ENCODE assay signal across 22 cellular contexts in the genomic region with DNA sequence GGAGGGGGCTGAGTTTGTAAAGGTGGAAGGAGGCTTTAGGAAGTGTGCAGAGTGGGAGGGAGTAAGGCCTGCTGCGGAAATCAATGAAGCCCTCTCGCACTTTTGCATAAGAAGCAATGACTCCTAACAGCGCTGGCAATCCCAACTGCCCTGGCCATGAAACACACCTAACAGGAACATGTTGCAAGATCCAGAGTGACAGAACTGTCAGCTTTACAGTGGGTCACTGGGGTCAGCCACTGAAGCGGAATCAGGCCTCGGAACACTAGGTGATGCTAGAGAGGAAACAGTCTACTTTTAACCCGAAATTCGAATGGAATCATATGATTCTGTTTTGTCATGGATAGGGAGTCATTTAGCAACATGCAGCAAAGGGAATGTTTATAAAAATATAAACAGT. TPM values are rescaled to one million over a fixed set of nuclear protein-coding genes. Genes with fewer than 3 reads are reported as not detected.
DNase-seq lines count a peak whose midpoint lies in the region; ATAC-seq and TF ChIP-seq lines count a peak whose summit lies in the region.
"Had no signal": no experiment of that assay in that cellular context is flagged by ENCODE, and none has a peak within 500 bp of the region (broad histone marks: within the 10 kb centered on the region; RNA-seq: fewer than 3 reads in every experiment).

No MANE protein-coding gene starts in this region.

- H3K27ac ChIP-seq in endodermal cell (ENCODE audit: low read depth, low read length) = no peak overlapping the region
- H3K27ac ChIP-seq in right lobe of liver = no peak overlapping the region
- H3K27ac ChIP-seq in tibial nerve = no peak overlapping the region
- no peak overlapping the region for H3K27ac ChIP-seq in adrenal gland
- H3K27ac ChIP-seq: 22Rv1, BLaER1, C4-2B, GM23248 had no signal

- peaks cover 3% of the 10 kb centered on the region for H3K4me1 Mint-ChIP-seq in endodermal cell
- H3K4me1 Mint-ChIP-seq: B cell; CD4-positive, CD25-positive, alpha-beta regulatory T cell had no signal

- TF ChIP-seq EP300 in tibial nerve (IDR thresholded peaks at IDR 0.05) = no peak

- no peaks in the 10 kb centered on the region for H3K9me3 Mint-ChIP-seq in endodermal cell
- H3K9me3 Mint-ChIP-seq: CD8-positive, alpha-beta T cell; H9 had no signal

- in situ Hi-C loops in G401 (cut with HindIII; ENCODE audit: low sequenced_read_pairs) = no loop called here

- no peak overlapping the region for H3K4me3 Mint-ChIP-seq in endodermal cell
- H3K4me3 Mint-ChIP-seq: B cell; CD4-positive, CD25-positive, alpha-beta regulatory T cell; CD8-positive, alpha-beta T cell; H9 had no signal

- H3K27me3 ChIP-seq in endodermal cell (ENCODE audit: control insufficient read depth, insufficient read depth, low read length, poor library complexity, severe bottlenecking) (no peaks in the 10 kb centered on the region), right lobe of liver (no peaks in the 10 kb centered on the region), tibial nerve (no peaks in the 10 kb centered on the region), adrenal gland (peaks cover 3% of the 10 kb centered on the region)
- H3K27me3 ChIP-seq: BLaER1 had no signal

- no peaks in the 10 kb centered on the region for H3K27me3 Mint-ChIP-seq in endodermal cell (ENCODE audit: insufficient read depth)
- H3K27me3 Mint-ChIP-seq: CD4-positive, CD25-positive, alpha-beta regulatory T cell had no signal

- H3K36me3 ChIP-seq in endodermal cell (ENCODE audit: control insufficient read depth, insufficient read depth, low read length) (no peaks in the 10 kb centered on the region), right lobe of liver (no peaks in the 10 kb centered on the region), tibial nerve (no peaks in the 10 kb centered on the region), adrenal gland (replicated peaks in 1 of 2) (no peaks in the 10 kb centered on the region)
- H3K36me3 ChIP-seq: BLaER1 had no signal

- no peak overlapping the region for H3K27ac Mint-ChIP-seq in endodermal cell
- H3K27ac Mint-ChIP-seq: B cell; CD4-positive, CD25-positive, alpha-beta regulatory T cell; CD8-positive, alpha-beta T cell; H9 had no signal

- intact Hi-C loops in right lobe of liver (cut with DNase I) (no loop called here), adrenal gland (cut with DNase I) (no loop called here)

- TF ChIP-seq CTCF in endodermal cell (conservative IDR thresholded peaks at IDR 0.05) = peak; percentile 25
- TF ChIP-seq CTCF in right lobe of liver (IDR thresholded peaks at IDR 0.05) = peak in 2 of 4 donors; percentile 13 to 25
- TF ChIP-seq CTCF in tibial nerve (IDR thresholded peaks at IDR 0.05) = no peak
- TF ChIP-seq CTCF in adrenal gland (IDR thresholded peaks at IDR 0.05) = no peak

- TF ChIP-seq POLR2A in right lobe of liver (IDR thresholded peaks at IDR 0.05) = no peak
- TF ChIP-seq POLR2A in tibial nerve (IDR thresholded peaks at IDR 0.05) = no peak
- no peak for TF ChIP-seq POLR2A in adrenal gland (IDR thresholded peaks at IDR 0.05)

- no peaks in the 10 kb centered on the region for H3K9me3 ChIP-seq in endodermal cell (ENCODE audit: control insufficient read depth, low read length)
- H3K9me3 ChIP-seq in right lobe of liver = no peaks in the 10 kb centered on the region
- H3K9me3 ChIP-seq in tibial nerve = no peaks in the 10 kb centered on the region
- no peaks in the 10 kb centered on the region for H3K9me3 ChIP-seq in adrenal gland (replicated peaks in 1 of 3)
- H3K9me3 ChIP-seq: BLaER1, Caco-2 had no signal

- H3K4me3 ChIP-seq in endodermal cell (ENCODE audit: low read length) (no peak overlapping the region), right lobe of liver (no peak overlapping the region), tibial nerve (no peak overlapping the region), adrenal gland (no peak overlapping the region)
- H3K4me3 ChIP-seq: BLaER1, GM12878, GM23248 had no signal

- DNase-seq in G401 (ENCODE audit: low spot score) (peak; percentile 56), endodermal cell (no peak), left lobe of liver (ENCODE audit: low spot score) (peak; percentile 69), right lobe of liver (peak in 2 of 3 donors; percentile 42 to 58), tibial nerve (ENCODE audit: low spot score in 2 of 2) (no peak), adrenal gland (no peak)
- no peak for DNase-seq in activated effector memory CD4-positive, alpha-beta T cell treated with Interleukin-2 at 50 U/mL for 16 hours
- DNase-seq: CD4-positive, CD25-positive, alpha-beta regulatory T cell; CD8-positive, alpha-beta T cell; DMS153; DND-41; GDM1; GM23248; H9 had no signal

- no peaks in the 10 kb centered on the region for H3K36me3 Mint-ChIP-seq in endodermal cell (ENCODE audit: low read depth)
- H3K36me3 Mint-ChIP-seq: CD4-positive, CD25-positive, alpha-beta regulatory T cell; CD8-positive, alpha-beta T cell had no signal

- peaks cover 7% of the 10 kb centered on the region for H3K4me1 ChIP-seq in endodermal cell (ENCODE audit: control insufficient read depth, insufficient read depth, low read length)
- no peaks in the 10 kb centered on the region for H3K4me1 ChIP-seq in right lobe of liver
- H3K4me1 ChIP-seq in tibial nerve = no peaks in the 10 kb centered on the region
- no peaks in the 10 kb centered on the region for H3K4me1 ChIP-seq in adrenal gland (replicated peaks in 1 of 2)
- H3K4me1 ChIP-seq: BLaER1, Caco-2 had no signal

- peak; percentile 99 for ATAC-seq in left lobe of liver
- peak; percentile 69 to 99 (median 81) for ATAC-seq in right lobe of liver
- no peak for ATAC-seq in HG03442 (IDR thresholded peaks at IDR 0.05; ENCODE audit: unreplicated experiment)
- ATAC-seq: CD8-positive, alpha-beta T cell; GM12878; HCT116 had no signal

- WGBS in endodermal cell (ENCODE audit: insufficient coverage in 1 of 2, insufficient read length in 1 of 2), 2 experiments = 93% methylated on average over 6 to 7 of the region's 7 CpGs
- 46% methylated on average over 7 of the region's 7 CpGs for WGBS in right lobe of liver (ENCODE audit: insufficient coverage, low coverage, low lambda C conversion rate, missing lambda C conversion rate)
- WGBS in tibial nerve, 2 donors = 83 to 86% methylated on average over 7 of the region's 7 CpGs
- WGBS in adrenal gland, 4 donors = 71 to 84% (median 75%) methylated on average over 7 of the region's 7 CpGs

- H3K9ac ChIP-seq in endodermal cell (ENCODE audit: extremely low read depth, low read length, poor library complexity, severe bottlenecking) = no peak overlapping the region
- H3K9ac ChIP-seq: BLaER1, GM23248 had no signal

RNA-seq across cellular contexts. Expression of gene FGF14, which starts 54.4 kb away (rescaled TPM):
- not detected in 2 replicates for total RNA-seq in G401 (2014; rRNA removed; shearing (Covaris generic))
- total RNA-seq in endodermal cell (under 1 TPM; 0.15 to 0.26 TPM), left lobe of liver (0.48 TPM), right lobe of liver (1 to 10 TPM in 4 of 6 experiments, under 1 TPM in 2; 0.42 to 6.3 (median 1.2) TPM), tibial nerve (1 to 10 TPM in 1 of 4 donors, under 1 TPM in 2, not detected in 1; 0.20 to 2.1 (median 0.21) TPM), adrenal gland (1 to 10 TPM in 3 of 8 donors, under 1 TPM in 3, not detected in 2; 0.32 to 9.3 (median 1.8) TPM)
- 1.4 TPM for polyA plus RNA-seq in endodermal cell (2013, experiment 1 of 2)
- 0.83 TPM for polyA plus RNA-seq in endodermal cell (2013, experiment 2 of 2)
- 1 to 10 TPM in 2 of 3 donors, under 1 TPM in 1; 0.64 to 3.1 (median 2.7) TPM for polyA plus RNA-seq in adrenal gland
- total RNA-seq: B cell; Caco-2; CD4-positive, CD25-positive, alpha-beta regulatory T cell; CD8-positive, alpha-beta T cell; GM23248 had no signal

Comparison
In these comparisons a context has a peak if more than half of its experiments do, and no peak if none do; other contexts are left out.
1. DNase-seq: peak in G401 (single experiment), left lobe of liver (single experiment) and right lobe of liver (2 of 3); none in endodermal cell (single experiment), tibial nerve (0 of 2), adrenal gland (0 of 7) and activated effector memory CD4-positive, alpha-beta T cell treated with Interleukin-2 at 50 U/mL for 16 hours (single experiment).